16 cellular contexts compared by ENCODE assay signal in the genomic region with DNA sequence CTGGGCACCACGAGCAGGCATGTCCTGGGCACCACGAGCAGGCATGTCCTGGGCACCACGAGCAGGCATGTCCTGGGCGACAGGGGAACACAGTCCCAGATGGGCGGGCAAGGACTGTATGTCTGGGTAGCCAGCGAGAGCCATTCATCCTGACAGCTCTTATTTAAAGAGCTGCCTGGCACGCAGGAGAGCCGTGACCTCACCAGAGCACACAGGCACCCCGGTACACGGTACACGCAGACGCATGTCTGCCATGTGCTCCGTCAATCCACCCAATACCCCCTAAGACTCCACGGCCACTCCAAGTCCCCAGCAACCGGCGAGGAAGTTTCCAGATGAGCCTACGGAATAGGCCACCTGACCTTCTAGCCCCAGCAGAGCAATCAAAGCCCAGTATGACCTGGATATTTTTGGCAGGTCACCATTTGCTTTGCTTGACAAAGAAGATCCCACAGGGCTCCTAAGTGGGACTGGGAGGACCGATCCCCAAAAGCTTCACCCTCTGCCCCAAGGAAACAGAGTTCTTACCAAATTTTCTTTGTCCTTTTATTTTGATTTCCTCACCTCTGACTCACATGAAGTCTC.
"Had no signal": no experiment of that assay in that cellular context is flagged by ENCODE, and none has a peak within 500 bp of the region (broad histone marks: within the 10 kb centered on the region; RNA-seq: fewer than 3 reads in every experiment).

No MANE protein-coding gene starts in this region.

- H3K4me3 Mint-ChIP-seq: activated naive CD4-positive, alpha-beta T cell treated with anti-CD3 and anti-CD28 coated beads, Interleukin-2, amount 50 U/mL, for 24 hours; naive B cell; stimulated activated naive CD8-positive, alpha-beta T cell treated with anti-CD3 and anti-CD28 coated beads, Interleukin-15, amount 100 ng/mL, for 72 hours; T-helper 17 cell had no signal

- H3K36me3 ChIP-seq: brain microvascular endothelial cell, thoracic aorta, uterus had no signal

- H3K36me3 Mint-ChIP-seq: activated naive CD4-positive, alpha-beta T cell treated with anti-CD3 and anti-CD28 coated beads, Interleukin-2, amount 50 U/mL, for 24 hours; naive B cell had no signal

- H3K27ac ChIP-seq: brain microvascular endothelial cell, foreskin keratinocyte, thoracic aorta had no signal

- H3K4me1 Mint-ChIP-seq: activated naive CD4-positive, alpha-beta T cell treated with anti-CD3 and anti-CD28 coated beads, Interleukin-2, amount 50 U/mL, for 24 hours; naive B cell had no signal

- H3K9me3 ChIP-seq: thoracic aorta, uterus had no signal

- H3K9me3 Mint-ChIP-seq: activated naive CD4-positive, alpha-beta T cell treated with anti-CD3 and anti-CD28 coated beads, Interleukin-2, amount 50 U/mL, for 24 hours; activated T-helper 2 cell treated with anti-CD3 and anti-CD28 coated beads, Interferon-gamma antibody, Interleukin-2, Interleukin-4, amounts not matched to agents 10 μg/mL and 5 μg/mL and 100 μg/mL, durations not matched to agents 14 hours and 24 hours and 36 hours; naive B cell; stimulated activated naive CD8-positive, alpha-beta T cell treated with anti-CD3 and anti-CD28 coated beads, Interleukin-15, amount 100 ng/mL, for 72 hours had no signal

- DNase-seq: activated CD4-positive, alpha-beta T cell treated with anti-CD3 and anti-CD28 coated beads, Interleukin-2, amount 50 U/mL, for 1 hour; amniotic stem cell; brain microvascular endothelial cell; islet precursor cell; naive B cell; nucleus accumbens; stimulated activated CD4-positive, alpha-beta T cell treated with anti-CD3 and anti-CD28 coated beads, Interleukin-4, amount 100 ng/mL, for 1 hour; stimulated activated naive CD8-positive, alpha-beta T cell treated with anti-CD3 and anti-CD28 coated beads, Interleukin-15, amount 100 ng/mL, for 72 hours; T-helper 17 cell; uterus had no signal

- H3K27me3 Mint-ChIP-seq: activated naive CD4-positive, alpha-beta T cell treated with anti-CD3 and anti-CD28 coated beads, Interleukin-2, amount 50 U/mL, for 24 hours had no signal

- H3K4me3 ChIP-seq: thoracic aorta, uterus had no signal

- H3K27me3 ChIP-seq: foreskin keratinocyte, uterus had no signal

- H3K4me1 ChIP-seq: foreskin keratinocyte had no signal

- H3K27ac Mint-ChIP-seq: activated naive CD4-positive, alpha-beta T cell treated with anti-CD3 and anti-CD28 coated beads, Interleukin-2, amount 50 U/mL, for 24 hours; activated T-helper 2 cell treated with anti-CD3 and anti-CD28 coated beads, Interferon-gamma antibody, Interleukin-2, Interleukin-4, amounts not matched to agents 10 μg/mL and 5 μg/mL and 100 μg/mL, durations not matched to agents 14 hours and 24 hours and 36 hours; naive B cell; T-helper 17 cell had no signal

- FAIRE-seq: endometrium, TTC549 had no signal
